In the genomic region with DNA sequence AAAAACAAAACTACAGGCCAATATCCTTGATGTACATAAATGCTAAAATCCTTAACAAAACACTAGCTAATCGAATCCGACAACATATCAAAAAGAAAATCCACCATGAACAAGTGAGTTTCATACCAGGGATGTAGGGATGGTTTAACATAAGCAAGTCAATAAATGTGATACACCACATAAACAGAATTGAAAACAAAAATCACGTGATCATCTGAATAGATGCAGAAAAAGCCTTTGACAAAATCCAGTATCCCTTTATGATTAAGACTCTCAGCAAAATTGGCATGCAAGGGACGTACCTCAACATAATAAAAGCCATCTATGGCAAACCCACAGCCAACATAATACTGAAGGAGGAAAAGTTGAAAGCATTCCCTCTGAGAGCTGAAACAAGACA, we compare ENCODE assay signal across 11 cellular contexts.
"Had no signal": no experiment of that assay in that cellular context is flagged by ENCODE, and none has a peak within 500 bp of the region (broad histone marks: within the 10 kb centered on the region; RNA-seq: fewer than 3 reads in every experiment).

No MANE protein-coding gene starts in this region.

- H3K4me3 Mint-ChIP-seq: GM23338, H9, HFFc6 had no signal

- FAIRE-seq: H1, H54 had no signal

- H3K9me3 ChIP-seq: HAP-1 had no signal

- H2AFZ ChIP-seq: GM23248, GM23338 had no signal

- H3K27ac ChIP-seq: GM23248 had no signal

- H3K27ac Mint-ChIP-seq: GM23338, H9, HFFc6 had no signal

- DNase-seq: GM23248, GOT3, H7, H9, HCEC 1CT, HFFc6 had no signal

- H3K9ac ChIP-seq: GM23248 had no signal

- H3K4me2 ChIP-seq: GM23338 had no signal

- H3K9me3 Mint-ChIP-seq: GM23338, H9 had no signal

- H3K36me3 ChIP-seq: HAP-1 had no signal

- ATAC-seq: GM23338, HCT116 had no signal

- H3K4me3 ChIP-seq: GM23248, GM23338, HAP-1 had no signal
